ENCODE assay signal across 1 cellular context in the genomic region with DNA sequence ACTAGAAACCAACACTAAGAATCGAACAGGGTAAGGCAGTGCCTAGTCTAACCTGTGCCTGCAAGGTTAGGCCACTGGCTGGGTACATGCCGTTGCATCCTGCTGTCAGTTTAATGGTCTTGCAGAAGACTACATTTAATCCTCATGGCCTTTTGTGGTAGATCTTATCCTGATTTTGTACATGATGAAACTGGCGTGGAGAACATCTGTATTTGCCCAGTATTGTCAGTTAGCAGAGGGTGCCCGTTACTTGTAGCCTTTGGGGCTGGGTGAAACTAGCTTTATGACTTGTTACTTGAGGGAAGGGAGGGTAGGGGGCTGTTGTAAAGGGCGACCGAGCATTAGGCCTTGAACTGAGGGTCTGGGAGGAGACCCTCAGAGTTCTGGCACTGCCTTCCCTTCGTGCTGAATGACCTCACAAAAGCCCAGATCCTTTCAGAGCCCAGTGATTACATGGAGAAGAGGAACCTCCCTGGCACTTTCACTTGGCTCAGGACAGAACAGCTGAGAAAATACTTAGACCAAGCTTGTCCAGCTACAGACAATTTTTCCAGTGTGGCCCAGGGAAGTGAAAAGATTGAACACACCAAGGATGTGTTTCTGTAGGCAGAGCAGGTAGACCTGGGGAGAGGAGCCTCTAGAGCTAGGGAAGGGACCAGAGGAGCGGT.
A peak's percentile ranks its signal among the peaks of the same experiment; 100 is the strongest.
TF ChIP-seq lines count a peak whose summit lies in the region.

No MANE protein-coding gene starts in this region.

TF ChIP-seq in K562, 482 proteins besides CTCF, POLR2A, EP300 and RAD21 (continued from another document and continues in another):
- TF ChIP-seq, protein P1, sequence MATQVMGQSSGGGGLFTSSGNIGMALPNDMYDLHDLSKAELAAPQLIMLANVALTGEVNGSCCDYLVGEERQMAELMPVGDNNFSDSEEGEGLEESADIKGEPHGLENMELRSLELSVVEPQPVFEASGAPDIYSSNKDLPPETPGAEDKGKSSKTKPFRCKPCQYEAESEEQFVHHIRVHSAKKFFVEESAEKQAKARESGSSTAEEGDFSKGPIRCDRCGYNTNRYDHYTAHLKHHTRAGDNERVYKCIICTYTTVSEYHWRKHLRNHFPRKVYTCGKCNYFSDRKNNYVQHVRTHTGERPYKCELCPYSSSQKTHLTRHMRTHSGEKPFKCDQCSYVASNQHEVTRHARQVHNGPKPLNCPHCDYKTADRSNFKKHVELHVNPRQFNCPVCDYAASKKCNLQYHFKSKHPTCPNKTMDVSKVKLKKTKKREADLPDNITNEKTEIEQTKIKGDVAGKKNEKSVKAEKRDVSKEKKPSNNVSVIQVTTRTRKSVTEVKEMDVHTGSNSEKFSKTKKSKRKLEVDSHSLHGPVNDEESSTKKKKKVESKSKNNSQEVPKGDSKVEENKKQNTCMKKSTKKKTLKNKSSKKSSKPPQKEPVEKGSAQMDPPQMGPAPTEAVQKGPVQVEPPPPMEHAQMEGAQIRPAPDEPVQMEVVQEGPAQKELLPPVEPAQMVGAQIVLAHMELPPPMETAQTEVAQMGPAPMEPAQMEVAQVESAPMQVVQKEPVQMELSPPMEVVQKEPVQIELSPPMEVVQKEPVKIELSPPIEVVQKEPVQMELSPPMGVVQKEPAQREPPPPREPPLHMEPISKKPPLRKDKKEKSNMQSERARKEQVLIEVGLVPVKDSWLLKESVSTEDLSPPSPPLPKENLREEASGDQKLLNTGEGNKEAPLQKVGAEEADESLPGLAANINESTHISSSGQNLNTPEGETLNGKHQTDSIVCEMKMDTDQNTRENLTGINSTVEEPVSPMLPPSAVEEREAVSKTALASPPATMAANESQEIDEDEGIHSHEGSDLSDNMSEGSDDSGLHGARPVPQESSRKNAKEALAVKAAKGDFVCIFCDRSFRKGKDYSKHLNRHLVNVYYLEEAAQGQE (CRISPR knock-in tag; IDR thresholded peaks at IDR 0.05; ENCODE audit: low read depth): 0 out of 2 replicates have a peak, but pooled peaks have one; percentile 51
- TF ChIP-seq ZNF75A (CRISPR knock-in tag; IDR thresholded peaks at IDR 0.05) (no peak), COPS2 (conservative IDR thresholded peaks at IDR 0.05) (no peak), MBD2 (IDR thresholded peaks at IDR 0.05; ENCODE audit: borderline replicate concordance, low read depth) (no peak), ZNF324 (CRISPR knock-in tag; IDR thresholded peaks at IDR 0.05) (0 out of 2 replicates have a peak, but pooled peaks have one; percentile 60), HMG20B (CRISPR knock-in tag; IDR thresholded peaks at IDR 0.05) (no peak), CHD2 (IDR thresholded peaks at IDR 0.05; ENCODE audit: low read depth, low read length) (no peak), CHD1 (IDR thresholded peaks at IDR 0.05; ENCODE audit: low read length) (no peak), CXXC5 (CRISPR knock-in tag; IDR thresholded peaks at IDR 0.05) (peak; percentile 67), BCOR (IDR thresholded peaks at IDR 0.05) (no peak), ZNF263 (CRISPR knock-in tag; IDR thresholded peaks at IDR 0.05; ENCODE audit: borderline replicate concordance) (no peak), TEAD4 (IDR thresholded peaks at IDR 0.05; ENCODE audit: low read length) (no peak), TEAD4 (CRISPR knock-in tag; IDR thresholded peaks at IDR 0.05; ENCODE audit: borderline replicate concordance) (no peak), KLF16 (IDR thresholded peaks at IDR 0.05) (no peak), SIRT6 (IDR thresholded peaks at IDR 0.05; ENCODE audit: low read depth, low read length) (no peak), IFI16 (CRISPR knock-in tag; IDR thresholded peaks at IDR 0.05) (no peak), ZZZ3 (IDR thresholded peaks at IDR 0.05) (no peak), POU5F1 (IDR thresholded peaks at IDR 0.05; ENCODE audit: borderline replicate concordance, low read depth, low read length, partially characterized antibody) (no peak), ZNF696 (CRISPR knock-in tag; conservative IDR thresholded peaks at IDR 0.05) (no peak), DPF2 (IDR thresholded peaks at IDR 0.05) (no peak; the same call in 1 of the 2 replicates), ZNF274 (IDR thresholded peaks at IDR 0.05; ENCODE audit: borderline replicate concordance, low read depth, low read length) (no peak), POLR2B (IDR thresholded peaks at IDR 0.05; ENCODE audit: low read depth, partially characterized antibody) (no peak), ZFP1 (CRISPR knock-in tag; IDR thresholded peaks at IDR 0.05) (no peak), ZFPM2 (CRISPR knock-in tag; IDR thresholded peaks at IDR 0.05) (no peak), ZNF778 (CRISPR knock-in tag; IDR thresholded peaks at IDR 0.05) (no peak), ZNF239 (CRISPR knock-in tag; IDR thresholded peaks at IDR 0.05) (peak; percentile 46; the same call in 1 of the 2 replicates), DMBX1 (CRISPR knock-in tag; IDR thresholded peaks at IDR 0.05; ENCODE audit: borderline replicate concordance) (peak; percentile 30; the same call in 1 of the 2 replicates), FOXA1 (IDR thresholded peaks at IDR 0.05; ENCODE audit: borderline replicate concordance) (no peak), ZNF24 (IDR thresholded peaks at IDR 0.05) (no peak)
- TF ChIP-seq, protein P2, sequence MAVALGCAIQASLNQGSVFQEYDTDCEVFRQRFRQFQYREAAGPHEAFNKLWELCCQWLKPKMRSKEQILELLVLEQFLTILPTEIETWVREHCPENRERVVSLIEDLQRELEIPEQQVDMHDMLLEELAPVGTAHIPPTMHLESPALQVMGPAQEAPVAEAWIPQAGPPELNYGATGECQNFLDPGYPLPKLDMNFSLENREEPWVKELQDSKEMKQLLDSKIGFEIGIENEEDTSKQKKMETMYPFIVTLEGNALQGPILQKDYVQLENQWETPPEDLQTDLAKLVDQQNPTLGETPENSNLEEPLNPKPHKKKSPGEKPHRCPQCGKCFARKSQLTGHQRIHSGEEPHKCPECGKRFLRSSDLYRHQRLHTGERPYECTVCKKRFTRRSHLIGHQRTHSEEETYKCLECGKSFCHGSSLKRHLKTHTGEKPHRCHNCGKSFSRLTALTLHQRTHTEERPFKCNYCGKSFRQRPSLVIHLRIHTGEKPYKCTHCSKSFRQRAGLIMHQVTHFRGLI (CRISPR knock-in tag; IDR thresholded peaks at IDR 0.05): peak; percentile 74
- TF ChIP-seq, protein P3, sequence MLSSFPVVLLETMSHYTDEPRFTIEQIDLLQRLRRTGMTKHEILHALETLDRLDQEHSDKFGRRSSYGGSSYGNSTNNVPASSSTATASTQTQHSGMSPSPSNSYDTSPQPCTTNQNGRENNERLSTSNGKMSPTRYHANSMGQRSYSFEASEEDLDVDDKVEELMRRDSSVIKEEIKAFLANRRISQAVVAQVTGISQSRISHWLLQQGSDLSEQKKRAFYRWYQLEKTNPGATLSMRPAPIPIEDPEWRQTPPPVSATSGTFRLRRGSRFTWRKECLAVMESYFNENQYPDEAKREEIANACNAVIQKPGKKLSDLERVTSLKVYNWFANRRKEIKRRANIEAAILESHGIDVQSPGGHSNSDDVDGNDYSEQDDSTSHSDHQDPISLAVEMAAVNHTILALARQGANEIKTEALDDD (IDR thresholded peaks at IDR 0.05): peak; percentile 78
- TF ChIP-seq, protein P4, sequence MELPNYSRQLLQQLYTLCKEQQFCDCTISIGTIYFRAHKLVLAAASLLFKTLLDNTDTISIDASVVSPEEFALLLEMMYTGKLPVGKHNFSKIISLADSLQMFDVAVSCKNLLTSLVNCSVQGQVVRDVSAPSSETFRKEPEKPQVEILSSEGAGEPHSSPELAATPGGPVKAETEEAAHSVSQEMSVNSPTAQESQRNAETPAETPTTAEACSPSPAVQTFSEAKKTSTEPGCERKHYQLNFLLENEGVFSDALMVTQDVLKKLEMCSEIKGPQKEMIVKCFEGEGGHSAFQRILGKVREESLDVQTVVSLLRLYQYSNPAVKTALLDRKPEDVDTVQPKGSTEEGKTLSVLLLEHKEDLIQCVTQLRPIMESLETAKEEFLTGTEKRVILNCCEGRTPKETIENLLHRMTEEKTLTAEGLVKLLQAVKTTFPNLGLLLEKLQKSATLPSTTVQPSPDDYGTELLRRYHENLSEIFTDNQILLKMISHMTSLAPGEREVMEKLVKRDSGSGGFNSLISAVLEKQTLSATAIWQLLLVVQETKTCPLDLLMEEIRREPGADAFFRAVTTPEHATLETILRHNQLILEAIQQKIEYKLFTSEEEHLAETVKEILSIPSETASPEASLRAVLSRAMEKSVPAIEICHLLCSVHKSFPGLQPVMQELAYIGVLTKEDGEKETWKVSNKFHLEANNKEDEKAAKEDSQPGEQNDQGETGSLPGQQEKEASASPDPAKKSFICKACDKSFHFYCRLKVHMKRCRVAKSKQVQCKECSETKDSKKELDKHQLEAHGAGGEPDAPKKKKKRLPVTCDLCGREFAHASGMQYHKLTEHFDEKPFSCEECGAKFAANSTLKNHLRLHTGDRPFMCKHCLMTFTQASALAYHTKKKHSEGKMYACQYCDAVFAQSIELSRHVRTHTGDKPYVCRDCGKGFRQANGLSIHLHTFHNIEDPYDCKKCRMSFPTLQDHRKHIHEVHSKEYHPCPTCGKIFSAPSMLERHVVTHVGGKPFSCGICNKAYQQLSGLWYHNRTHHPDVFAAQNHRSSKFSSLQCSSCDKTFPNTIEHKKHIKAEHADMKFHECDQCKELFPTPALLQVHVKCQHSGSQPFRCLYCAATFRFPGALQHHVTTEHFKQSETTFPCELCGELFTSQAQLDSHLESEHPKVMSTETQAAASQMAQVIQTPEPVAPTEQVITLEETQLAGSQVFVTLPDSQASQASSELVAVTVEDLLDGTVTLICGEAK (IDR thresholded peaks at IDR 0.05): no peak
- TF ChIP-seq, protein P4 (CRISPR knock-in tag; IDR thresholded peaks at IDR 0.05): no peak
- TF ChIP-seq, protein P5, sequence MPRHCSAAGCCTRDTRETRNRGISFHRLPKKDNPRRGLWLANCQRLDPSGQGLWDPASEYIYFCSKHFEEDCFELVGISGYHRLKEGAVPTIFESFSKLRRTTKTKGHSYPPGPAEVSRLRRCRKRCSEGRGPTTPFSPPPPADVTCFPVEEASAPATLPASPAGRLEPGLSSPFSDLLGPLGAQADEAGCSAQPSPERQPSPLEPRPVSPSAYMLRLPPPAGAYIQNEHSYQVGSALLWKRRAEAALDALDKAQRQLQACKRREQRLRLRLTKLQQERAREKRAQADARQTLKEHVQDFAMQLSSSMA (CRISPR knock-in tag; IDR thresholded peaks at IDR 0.05): no peak
- TF ChIP-seq, protein P6, sequence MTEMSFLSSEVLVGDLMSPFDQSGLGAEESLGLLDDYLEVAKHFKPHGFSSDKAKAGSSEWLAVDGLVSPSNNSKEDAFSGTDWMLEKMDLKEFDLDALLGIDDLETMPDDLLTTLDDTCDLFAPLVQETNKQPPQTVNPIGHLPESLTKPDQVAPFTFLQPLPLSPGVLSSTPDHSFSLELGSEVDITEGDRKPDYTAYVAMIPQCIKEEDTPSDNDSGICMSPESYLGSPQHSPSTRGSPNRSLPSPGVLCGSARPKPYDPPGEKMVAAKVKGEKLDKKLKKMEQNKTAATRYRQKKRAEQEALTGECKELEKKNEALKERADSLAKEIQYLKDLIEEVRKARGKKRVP (CRISPR knock-in tag; IDR thresholded peaks at IDR 0.05): peak; percentile 60; the same call in 1 of the 2 replicates
- TF ChIP-seq, protein P7, sequence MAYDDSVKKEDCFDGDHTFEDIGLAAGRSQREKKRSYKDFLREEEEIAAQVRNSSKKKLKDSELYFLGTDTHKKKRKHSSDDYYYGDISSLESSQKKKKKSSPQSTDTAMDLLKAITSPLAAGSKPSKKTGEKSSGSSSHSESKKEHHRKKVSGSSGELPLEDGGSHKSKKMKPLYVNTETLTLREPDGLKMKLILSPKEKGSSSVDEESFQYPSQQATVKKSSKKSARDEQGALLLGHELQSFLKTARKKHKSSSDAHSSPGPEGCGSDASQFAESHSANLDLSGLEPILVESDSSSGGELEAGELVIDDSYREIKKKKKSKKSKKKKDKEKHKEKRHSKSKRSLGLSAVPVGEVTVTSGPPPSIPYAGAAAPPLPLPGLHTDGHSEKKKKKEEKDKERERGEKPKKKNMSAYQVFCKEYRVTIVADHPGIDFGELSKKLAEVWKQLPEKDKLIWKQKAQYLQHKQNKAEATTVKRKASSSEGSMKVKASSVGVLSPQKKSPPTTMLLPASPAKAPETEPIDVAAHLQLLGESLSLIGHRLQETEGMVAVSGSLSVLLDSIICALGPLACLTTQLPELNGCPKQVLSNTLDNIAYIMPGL (CRISPR knock-in tag; IDR thresholded peaks at IDR 0.05): no peak
- TF ChIP-seq, protein P8, sequence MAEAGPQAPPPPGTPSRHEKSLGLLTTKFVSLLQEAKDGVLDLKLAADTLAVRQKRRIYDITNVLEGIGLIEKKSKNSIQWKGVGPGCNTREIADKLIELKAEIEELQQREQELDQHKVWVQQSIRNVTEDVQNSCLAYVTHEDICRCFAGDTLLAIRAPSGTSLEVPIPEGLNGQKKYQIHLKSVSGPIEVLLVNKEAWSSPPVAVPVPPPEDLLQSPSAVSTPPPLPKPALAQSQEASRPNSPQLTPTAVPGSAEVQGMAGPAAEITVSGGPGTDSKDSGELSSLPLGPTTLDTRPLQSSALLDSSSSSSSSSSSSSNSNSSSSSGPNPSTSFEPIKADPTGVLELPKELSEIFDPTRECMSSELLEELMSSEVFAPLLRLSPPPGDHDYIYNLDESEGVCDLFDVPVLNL (CRISPR knock-in tag; IDR thresholded peaks at IDR 0.05; ENCODE audit: low read depth): no peak
